ENCODE assay signal across 19 cellular contexts in genomic region chr10:24385776-24386175, GRCh38.
DNase-seq lines count a peak whose midpoint lies in the region; ATAC-seq and TF ChIP-seq lines count a peak whose summit lies in the region.
"Had no signal": no experiment of that assay in that cellular context is flagged by ENCODE, and none has a peak within 500 bp of the region (broad histone marks: within the 10 kb centered on the region; RNA-seq: fewer than 3 reads in every experiment).

No MANE protein-coding gene starts in this region.

- H3F3A ChIP-seq in GM23338 (replicated peaks; ENCODE audit: low read depth), result no peaks in the 10 kb centered on the region

- H3K27ac Mint-ChIP-seq in GM23338, result no peak overlapping the region
- no peak overlapping the region for H3K27ac Mint-ChIP-seq in Calu3 (ENCODE audit: unreplicated experiment)
- no peak overlapping the region for H3K27ac Mint-ChIP-seq in CD4-positive, alpha-beta T cell
- H3K27ac Mint-ChIP-seq: activated naive CD4-positive, alpha-beta T cell treated with anti-CD3 and anti-CD28 coated beads, Interleukin-2, amount 10 ng/mL, durations not matched to agents 7 days and 5 days; nephron progenitor cell had no signal

- in situ Hi-C loops in astrocyte of the spinal cord (cut with HindIII; ENCODE audit: low sequenced_read_pairs), result no loop called here

- H3K27ac ChIP-seq in GM23338 (ENCODE audit: low read depth) (no peak overlapping the region), skeletal muscle tissue (ENCODE audit: low read depth, low read length) (peak overlapping the region; percentile 29)
- no peak overlapping the region for H3K27ac ChIP-seq in CD4-positive, alpha-beta T cell (ENCODE audit: low read depth, low read length)
- H3K27ac ChIP-seq: PC-9, VCaP had no signal

- H3K9me3 ChIP-seq in skeletal muscle tissue (ENCODE audit: control insufficient read depth in 3 of 3, low read length in 3 of 3), result no peaks in the 10 kb centered on the region
- H3K9me3 ChIP-seq in CD4-positive, alpha-beta T cell (ENCODE audit: control insufficient read depth, low read length), result no peaks in the 10 kb centered on the region
- H3K9me3 ChIP-seq: BLaER1 had no signal

- H3K27me3 ChIP-seq in GM23338 (ENCODE audit: insufficient read depth), result no peaks in the 10 kb centered on the region
- no peaks in the 10 kb centered on the region for H3K27me3 ChIP-seq in skeletal muscle tissue (ENCODE audit: control insufficient read depth in 3 of 3, insufficient read depth in 3 of 3, low read length in 3 of 3)
- no peaks in the 10 kb centered on the region for H3K27me3 ChIP-seq in CD4-positive, alpha-beta T cell (ENCODE audit: control insufficient read depth, insufficient read depth, low read length)
- H3K27me3 ChIP-seq: BLaER1 had no signal

- no peaks in the 10 kb centered on the region for H3K27me3 Mint-ChIP-seq in GM23338 (ENCODE audit: insufficient read depth, low read depth, poor library complexity)
- no peaks in the 10 kb centered on the region for H3K27me3 Mint-ChIP-seq in Calu3 (ENCODE audit: unreplicated experiment)
- peaks cover 30% of the 10 kb centered on the region for H3K27me3 Mint-ChIP-seq in CD4-positive, alpha-beta T cell

- ATAC-seq in GM23338, result no peak
- no peak for ATAC-seq in CD4-positive, alpha-beta T cell (ENCODE audit: poor library complexity)

- TF ChIP-seq CTCF in GM23338 (conservative IDR thresholded peaks at IDR 0.05; ENCODE audit: low read depth in 2 of 2), result no peak
- no peak for TF ChIP-seq CTCF in astrocyte of the spinal cord (IDR thresholded peaks at IDR 0.05; ENCODE audit: low read depth, low read length)
- TF ChIP-seq CTCF in Calu3 (IDR thresholded peaks at IDR 0.05; ENCODE audit: unreplicated experiment), result no peak
- TF ChIP-seq CTCF in CD4-positive, alpha-beta T cell (IDR thresholded peaks at IDR 0.05), result no peak

- no peaks in the 10 kb centered on the region for H4K20me1 ChIP-seq in GM23338 (replicated peaks; ENCODE audit: insufficient read depth)
- H4K20me1 ChIP-seq: BLaER1 had no signal

- BruUV-seq in Calu3 (replicated peaks; lab: Mats Ljungman, UMichigan), result no TSS peak

- no peaks in the 10 kb centered on the region for H3K9me2 ChIP-seq in GM23338 (ENCODE audit: insufficient read depth)

- H3K4me3 ChIP-seq in GM23338 (no peak overlapping the region), astrocyte of the spinal cord (ENCODE audit: low read depth, low read length) (no peak overlapping the region), skeletal muscle tissue (ENCODE audit: low read length in 3 of 3) (no peak overlapping the region)
- H3K4me3 ChIP-seq: BLaER1, PC-9 had no signal

- CTCF ChIA-PET in Calu3 (lab: Charles Lee), result no interaction called here
- CTCF ChIA-PET in CD4-positive, alpha-beta T cell (lab: Charles Lee), result no interaction called here

- peaks cover 2% of the 10 kb centered on the region; the same call in 1 of the 3 replicates for H3K36me3 Mint-ChIP-seq in GM23338 (ENCODE audit: low read depth)
- H3K36me3 Mint-ChIP-seq in Calu3 (ENCODE audit: insufficient read depth, unreplicated experiment), result peaks cover 13% of the 10 kb centered on the region
- no peaks in the 10 kb centered on the region for H3K36me3 Mint-ChIP-seq in CD4-positive, alpha-beta T cell (ENCODE audit: low read depth)
- H3K36me3 Mint-ChIP-seq: activated naive CD4-positive, alpha-beta T cell treated with anti-CD3 and anti-CD28 coated beads, Interleukin-2, amount 10 ng/mL, durations not matched to agents 7 days and 5 days had no signal

- no peak overlapping the region for H3K4me2 ChIP-seq in GM23338
- H3K4me2 ChIP-seq: PC-9 had no signal

- no peaks in the 10 kb centered on the region for H3K36me3 ChIP-seq in GM23338 (ENCODE audit: insufficient read depth)
- H3K36me3 ChIP-seq in skeletal muscle tissue (ENCODE audit: control insufficient read depth in 3 of 3, insufficient read depth in 3 of 3, low read length in 3 of 3), result peaks cover 0 to 1% (median 0%) of the 10 kb centered on the region in 3 donors

- no peak overlapping the region for H3K9ac ChIP-seq in skeletal muscle tissue (ENCODE audit: low read depth in 1 of 3, low read length in 3 of 3)
- H3K9ac ChIP-seq: BLaER1 had no signal

- H2AFZ ChIP-seq in GM23338, result no peak overlapping the region
- H2AFZ ChIP-seq: PC-9 had no signal

- peaks cover 16% of the 10 kb centered on the region; the same call in 1 of the 2 replicates for H3K4me1 ChIP-seq in GM23338 (ENCODE audit: insufficient read depth)
- H3K4me1 ChIP-seq in skeletal muscle tissue (ENCODE audit: control insufficient read depth in 3 of 3, insufficient read depth in 3 of 3, low read length in 3 of 3), result peaks cover 38 to 43% (median 38%) of the 10 kb centered on the region in 3 donors

- no peak overlapping the region for H3K4me3 Mint-ChIP-seq in GM23338
- no peak overlapping the region for H3K4me3 Mint-ChIP-seq in Calu3 (ENCODE audit: low read depth, unreplicated experiment)
- no peak overlapping the region for H3K4me3 Mint-ChIP-seq in CD4-positive, alpha-beta T cell
- H3K4me3 Mint-ChIP-seq: activated naive CD4-positive, alpha-beta T cell treated with anti-CD3 and anti-CD28 coated beads, Interleukin-2, amount 10 ng/mL, durations not matched to agents 7 days and 5 days; central memory CD8-positive, alpha-beta T cell; nephron progenitor cell had no signal

- intact Hi-C loops in Calu3 (cut with micrococcal nuclease; ENCODE audit: unreplicated experiment), result no loop called here
- intact Hi-C loops in CD4-positive, alpha-beta T cell (cut with DNase I, micrococcal nuclease), result no loop called here

- peak; percentile 34 for DNase-seq in GM23338 (ENCODE audit: low spot score)
- DNase-seq in astrocyte of the spinal cord (ENCODE audit: low read depth, low spot score), result peak; percentile 96
- peak; percentile 99 for DNase-seq in iris pigment epithelial cell (ENCODE audit: low read depth)
- DNase-seq in Calu3, result no peak
- no peak for DNase-seq in CD4-positive, alpha-beta T cell
- no peak for DNase-seq in NCI-H446 (lab: John Stamatoyannopoulos, UW)
- DNase-seq in HK-2 (ENCODE audit: unreplicated experiment), result no peak
- DNase-seq: activated naive CD4-positive, alpha-beta T cell treated with anti-CD3 and anti-CD28 coated beads, Interleukin-2, amount 10 ng/mL, durations not matched to agents 7 days and 5 days; DMS79; hippocampal formation; Kasumi-1; NCI-H510A treated with DMSO at 0.1 percent for 48 hours; nephron progenitor cell; PC-9; SW 1271 had no signal

- H3K79me2 ChIP-seq in GM23338 (replicated peaks; ENCODE audit: insufficient read depth), result no peaks in the 10 kb centered on the region

- H3K9me3 Mint-ChIP-seq in GM23338, result no peaks in the 10 kb centered on the region
- H3K9me3 Mint-ChIP-seq in Calu3 (ENCODE audit: low read depth, unreplicated experiment), result no peaks in the 10 kb centered on the region
- H3K9me3 Mint-ChIP-seq in CD4-positive, alpha-beta T cell, result no peaks in the 10 kb centered on the region
- H3K9me3 Mint-ChIP-seq: activated naive CD4-positive, alpha-beta T cell treated with anti-CD3 and anti-CD28 coated beads, Interleukin-2, amount 10 ng/mL, durations not matched to agents 7 days and 5 days had no signal

- POLR2A ChIA-PET in CD4-positive, alpha-beta T cell (lab: Charles Lee), result no interaction called here

- H3K4me1 Mint-ChIP-seq in GM23338 (peaks cover 42% of the 10 kb centered on the region), Calu3 (ENCODE audit: low read depth, unreplicated experiment) (peaks cover 24% of the 10 kb centered on the region)
- H3K4me1 Mint-ChIP-seq in CD4-positive, alpha-beta T cell (ENCODE audit: low read depth), result no peaks in the 10 kb centered on the region
- H3K4me1 Mint-ChIP-seq: activated naive CD4-positive, alpha-beta T cell treated with anti-CD3 and anti-CD28 coated beads, Interleukin-2, amount 10 ng/mL, durations not matched to agents 7 days and 5 days; central memory CD8-positive, alpha-beta T cell had no signal

TF ChIP-seq in GM23338, 12 proteins besides CTCF, POLR2A, EP300 and RAD21 (continues in another document):
- TF ChIP-seq ZNF331 (CRISPR knock-in tag; IDR thresholded peaks at IDR 0.05; ENCODE audit: low read depth) (no peak), REST (IDR thresholded peaks at IDR 0.05; ENCODE audit: unreplicated experiment) (no peak)

Comparison
In these comparisons a context has a peak if more than half of its experiments do, and no peak if none do; other contexts are left out.
1. DNase-seq: peak in GM23338 (single experiment), astrocyte of the spinal cord (single experiment) and iris pigment epithelial cell (single experiment); none in Calu3 (single experiment), CD4-positive, alpha-beta T cell (0 of 10), NCI-H446 (0 of 2) and HK-2 (single experiment).